8 cellular contexts compared by ENCODE assay signal in genomic region chr20:16701296-16701695, GRCh38. TPM values are rescaled to one million over a fixed set of nuclear protein-coding genes. Genes with fewer than 3 reads are reported as not detected.
DNase-seq lines count a peak whose midpoint lies in the region; ATAC-seq, FAIRE-seq and TF ChIP-seq lines count a peak whose summit lies in the region.

No MANE protein-coding gene starts in this region.

- no peaks in the 10 kb centered on the region for H3K79me2 ChIP-seq in PC-3 (ENCODE audit: low read length)

- H2AFZ ChIP-seq in PC-3 (ENCODE audit: low read length): no peak overlapping the region

- no peak overlapping the region for H3K27ac ChIP-seq in PC-3 (ENCODE audit: low read length)

- no peaks in the 10 kb centered on the region for H3K9me2 ChIP-seq in PC-3 (replicated peaks; ENCODE audit: low read length)

- CTCF ChIA-PET in PC-3 (lab: Charles Lee): no interaction called here

- TF ChIP-seq POLR2A in H54 (IDR thresholded peaks at IDR 0.05; ENCODE audit: low read depth, low read length): no peak

- intact Hi-C loops in PC-3 (cut with micrococcal nuclease): loop anchor here (1.0 kb wide), 1 partner anchor 60 kb away; no protein-coding TSS in a partner anchor

- H3K4me3 ChIP-seq in PC-3 (ENCODE audit: low read length) (no peak overlapping the region), foreskin fibroblast (ENCODE audit: low read depth in 1 of 2, low read length in 2 of 2) (no peak overlapping the region)

- POLR2A ChIA-PET in PC-3 (lab: Charles Lee; ENCODE audit: unreplicated experiment): no interaction called here

- DNase-seq in COLO829 (ENCODE audit: low spot score) (peak; percentile 50), GM20000 (ENCODE audit: low spot score) (peak; percentile 28), PC-3 (peak; percentile 58), foreskin fibroblast (no peak), KG1 (lab: John Stamatoyannopoulos, UW) (no peak), H54 (ENCODE audit: insufficient read length, low spot score) (no peak)

- ATAC-seq in PC-3 (peak; percentile 73), GM18517 (IDR thresholded peaks at IDR 0.05; ENCODE audit: unreplicated experiment) (no peak), HG02852 (IDR thresholded peaks at IDR 0.05; ENCODE audit: unreplicated experiment) (no peak)

- H3K9me3 ChIP-seq in PC-3 (ENCODE audit: low read length): no peaks in the 10 kb centered on the region

- no TSS peak for BruUV-seq in PC-3 (replicated peaks; lab: Mats Ljungman, UMichigan)

- no peak overlapping the region for H3K4me2 ChIP-seq in PC-3 (ENCODE audit: low read length)

- TF ChIP-seq CTCF in GM20000 (IDR thresholded peaks at IDR 0.05; ENCODE audit: extremely low read depth, missing control alignments) (peak; percentile 26), PC-3 (conservative IDR thresholded peaks at IDR 0.05; ENCODE audit: low read depth, low read length) (peak; percentile 65), foreskin fibroblast (IDR thresholded peaks at IDR 0.05; ENCODE audit: low read depth, low read length) (peak; percentile 13)

- FAIRE-seq in H54 (lab: Jason Lieb, UNC): no peak

- H3K36me3 ChIP-seq in PC-3 (ENCODE audit: low read depth, low read length): no peaks in the 10 kb centered on the region

- no peak overlapping the region for H3K9ac ChIP-seq in PC-3 (ENCODE audit: low read length)

- H3F3A ChIP-seq in PC-3 (ENCODE audit: low read length, unreplicated experiment): no peaks in the 10 kb centered on the region

- H3K27me3 ChIP-seq in PC-3 (ENCODE audit: low read length): peaks cover 49% of the 10 kb centered on the region

- no peaks in the 10 kb centered on the region for H4K20me1 ChIP-seq in PC-3 (ENCODE audit: low read length)

- no peaks in the 10 kb centered on the region for H3K4me1 ChIP-seq in PC-3 (ENCODE audit: insufficient read depth, low read length)

RNA-seq across cellular contexts. Expression of gene SNRPB2, which starts 28.5 kb away (rescaled TPM):
- total RNA-seq in PC-3 (2014; rRNA removed): 76.8 and 89.7 TPM in 2 replicates

RNA-seq across cellular contexts. Expression of gene OTOR, which starts 46.9 kb away (rescaled TPM):
- total RNA-seq in PC-3 (2014; rRNA removed): not detected in 2 replicates

Comparison
In these comparisons a context has a peak if more than half of its experiments do, and no peak if none do; other contexts are left out.
1. DNase-seq: peak in COLO829 (single experiment), GM20000 (single experiment) and PC-3 (single experiment); none in foreskin fibroblast (0 of 2), KG1 (single experiment) and H54 (single experiment).
2. CTCF ChIP-seq: peak in every context shown above with its lines; median percentile 65 in PC-3; 26 in GM20000; 13 in foreskin fibroblast.